In the genomic region with DNA sequence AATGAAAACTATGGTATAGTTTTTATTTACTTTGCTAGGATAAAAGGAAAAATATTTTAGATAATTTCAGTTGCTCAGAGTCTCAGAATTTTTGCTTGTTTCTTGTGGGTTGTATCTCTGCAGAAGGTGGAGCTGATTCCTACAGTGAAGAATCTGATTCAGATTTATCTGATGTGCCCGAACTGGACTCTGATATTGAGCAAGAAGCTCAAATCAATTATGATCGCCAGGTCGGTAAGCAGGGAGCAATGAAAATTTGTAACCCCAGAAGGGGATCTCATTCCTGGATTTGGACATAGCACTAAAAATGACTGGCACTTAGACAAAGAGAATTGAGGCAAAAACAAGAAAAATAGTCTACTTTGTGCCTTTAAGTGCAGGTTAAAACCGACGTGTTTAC, we compare ENCODE assay signal across 38 cellular contexts.
"Had no signal": no experiment of that assay in that cellular context is flagged by ENCODE, and none has a peak within 500 bp of the region (broad histone marks: within the 10 kb centered on the region; RNA-seq: fewer than 3 reads in every experiment).

No MANE protein-coding gene starts in this region.

- H3K27me3 Mint-ChIP-seq: activated B cell treated with CpG ODN at 0.5 μM for 24 hours; activated CD4-positive, alpha-beta memory T cell treated with anti-CD3 and anti-CD28 coated beads for 36 hours; activated CD4-positive, alpha-beta T cell treated with anti-CD3 and anti-CD28 coated beads, Interleukin-2, amount 10 ng/mL, durations not matched to agents 24 days and 14 days; activated CD8-positive, alpha-beta T cell treated with anti-CD3 and anti-CD28 coated beads for 36 hours; activated naive CD8-positive, alpha-beta T cell; activated naive CD8-positive, alpha-beta T cell treated with anti-CD3 and anti-CD28 coated beads, Interleukin-2, amount 10 ng/mL, durations not matched to agents 7 days and 5 days; activated naive CD8-positive, alpha-beta T cell treated with anti-CD3 and anti-CD28 coated beads, Interleukin-2, amount 50 U/mL, for 24 hours; activated T-helper 17 cell treated with anti-CD3 and anti-CD28 coated beads, Interleukin-2, amount 50 U/mL, for 72 hours; brain; central memory CD8-positive, alpha-beta T cell had no signal

- DNase-seq: activated B cell treated with CpG ODN at 0.5 μM for 24 hours; activated CD4-positive, alpha-beta memory T cell treated with anti-CD3 and anti-CD28 coated beads for 36 hours; activated CD4-positive, alpha-beta T cell treated with anti-CD3 and anti-CD28 coated beads for 4 hours; activated CD4-positive, alpha-beta T cell treated with anti-CD3 and anti-CD28 coated beads, Interleukin-2, amount 10 ng/mL, durations not matched to agents 24 days and 14 days; activated CD4-positive, alpha-beta T cell treated with anti-CD3 and anti-CD28 coated beads, Interleukin-2, amount 50 U/mL, for 1 hour; activated CD4-positive, alpha-beta T cell treated with anti-CD3 and anti-CD28 coated beads, Interleukin-2, amount 50 U/mL, for 4 hours; activated CD4-positive, CD25-positive, alpha-beta regulatory T cell treated with anti-CD3 and anti-CD28 coated beads, Interleukin-2, amount 50 U/mL, for 72 hours; activated CD8-positive, alpha-beta memory T cell treated with anti-CD3 and anti-CD28 coated beads, Interleukin-2, amount 50 U/mL, for 4 hours; activated CD8-positive, alpha-beta T cell treated with anti-CD3 and anti-CD28 coated beads for 36 hours; activated effector memory CD4-positive, alpha-beta T cell treated with anti-CD3 and anti-CD28 coated beads, Interleukin-2, amount 50 U/mL, for 16 hours; activated gamma-delta T cell treated with Interleukin-2 at 50 U/mL for 16 hours; activated naive CD4-positive, alpha-beta T cell; activated naive CD4-positive, alpha-beta T cell treated with anti-CD3 and anti-CD28 coated beads for 36 hours; activated naive CD4-positive, alpha-beta T cell treated with anti-CD3 and anti-CD28 coated beads, Interleukin-2, amount 50 U/mL, for 16 hours; activated naive CD8-positive, alpha-beta T cell treated with anti-CD3 and anti-CD28 coated beads, Interleukin-2, amount 10 ng/mL, durations not matched to agents 7 days and 5 days; activated naive CD8-positive, alpha-beta T cell treated with anti-CD3 and anti-CD28 coated beads, Interleukin-2, amount 50 U/mL, for 24 hours; activated T-cell treated with anti-CD3 and anti-CD28 coated beads for 4 hours; activated T-cell treated with anti-CD3 and anti-CD28 coated beads, Interleukin-2, amount 50 U/mL, for 1 hour; activated T-cell treated with anti-CD3 and anti-CD28 coated beads, Interleukin-2, amount 50 U/mL, for 4 hours; activated T-cell treated with anti-CD3 and anti-CD28 coated beads, Interleukin-2, amount 50 U/mL, for 72 hours; amygdala; anterior cingulate cortex; caudate nucleus; T-helper 1 cell; T-helper 2 cell; T-helper 9 cell had no signal

- H3K9me3 Mint-ChIP-seq: activated B cell treated with CpG ODN at 0.5 μM for 24 hours; activated CD8-positive, alpha-beta T cell treated with anti-CD3 and anti-CD28 coated beads for 36 hours; activated naive CD8-positive, alpha-beta T cell treated with anti-CD3 and anti-CD28 coated beads, Interleukin-2, amount 50 U/mL, for 24 hours; activated T-helper 1 cell treated with anti-CD3 and anti-CD28 coated beads, Interleukin-12 subunit alpha, Interleukin-12 subunit beta, Interleukin-2, Interleukin-4 antibody, amounts not matched to agents 30 ng/mL and 10 ng/mL and 1 ng/mL, durations not matched to agents 14 hours and 24 hours and 36 hours; activated T-helper 17 cell treated with anti-CD3 and anti-CD28 coated beads, Interleukin-2, amount 50 U/mL, for 72 hours; central memory CD8-positive, alpha-beta T cell; T-helper 1 cell treated with Interleukin-12 subunit alpha and Interleukin-12 subunit beta and Interleukin-4 antibody, amounts not matched to agents 30 μg/mL and 1 μg/mL, for 36 hours; T-helper 2 cell treated with Interferon-gamma antibody and Interleukin-4, amounts not matched to agents 5 μg/mL and 100 μg/mL, for 36 hours had no signal

- H3K36me3 ChIP-seq: ascending aorta, cardiac muscle cell had no signal

- H3K27ac ChIP-seq: ascending aorta, cardiac muscle cell, VCaP had no signal

- H3K4me1 ChIP-seq: ascending aorta had no signal

- H3K4me3 Mint-ChIP-seq: activated B cell treated with CpG ODN at 0.5 μM for 24 hours; activated CD4-positive, alpha-beta memory T cell treated with anti-CD3 and anti-CD28 coated beads for 36 hours; activated CD4-positive, alpha-beta T cell treated with anti-CD3 and anti-CD28 coated beads, Interleukin-2, amount 10 ng/mL, durations not matched to agents 24 days and 14 days; activated CD8-positive, alpha-beta T cell treated with anti-CD3 and anti-CD28 coated beads for 36 hours; activated naive CD4-positive, alpha-beta T cell treated with anti-CD3 and anti-CD28 coated beads for 36 hours; activated naive CD8-positive, alpha-beta T cell; activated naive CD8-positive, alpha-beta T cell treated with anti-CD3 and anti-CD28 coated beads, Interleukin-2, amount 10 ng/mL, durations not matched to agents 7 days and 5 days; activated naive CD8-positive, alpha-beta T cell treated with anti-CD3 and anti-CD28 coated beads, Interleukin-2, amount 50 U/mL, for 24 hours; activated T-cell treated with anti-CD3 and anti-CD28 coated beads, Interleukin-2, amount 50 U/mL, for 4 hours; activated T-cell treated with anti-CD3 and anti-CD28 coated beads, Interleukin-2, amount 50 U/mL, for 72 hours; activated T-helper 1 cell treated with anti-CD3 and anti-CD28 coated beads, Interleukin-12 subunit alpha, Interleukin-12 subunit beta, Interleukin-2, Interleukin-4 antibody, amounts not matched to agents 30 ng/mL and 10 ng/mL and 1 ng/mL, durations not matched to agents 14 hours and 24 hours and 36 hours; activated T-helper 17 cell treated with anti-CD3 and anti-CD28 coated beads, Interleukin-2, amount 50 U/mL, for 72 hours; brain; central memory CD8-positive, alpha-beta T cell; T-helper 1 cell treated with Interleukin-12 subunit alpha and Interleukin-12 subunit beta and Interleukin-4 antibody, amounts not matched to agents 30 μg/mL and 1 μg/mL, for 36 hours; T-helper 2 cell treated with Interferon-gamma antibody and Interleukin-4, amounts not matched to agents 5 μg/mL and 100 μg/mL, for 36 hours had no signal

- ATAC-seq: activated CD8-positive, alpha-beta T cell treated with anti-CD3 and anti-CD28 coated beads for 36 hours; activated naive CD8-positive, alpha-beta T cell treated with anti-CD3 and anti-CD28 coated beads, Interleukin-2, amount 50 U/mL, for 24 hours; activated T-cell treated with anti-CD3 and anti-CD28 coated beads, Interleukin-2, amount 50 U/mL, for 4 hours; activated T-cell treated with anti-CD3 and anti-CD28 coated beads, Interleukin-2, amount 50 U/mL, for 72 hours; activated T-helper 17 cell treated with anti-CD3 and anti-CD28 coated beads, Interleukin-2, amount 50 U/mL, for 72 hours had no signal

- H3K4me1 Mint-ChIP-seq: activated T-helper 17 cell treated with anti-CD3 and anti-CD28 coated beads, Interleukin-2, amount 50 U/mL, for 72 hours had no signal

- FAIRE-seq: bronchial epithelial cell, TTC549 had no signal

- H3K9me3 ChIP-seq: ascending aorta had no signal

- H3K36me3 Mint-ChIP-seq: activated naive CD8-positive, alpha-beta T cell treated with anti-CD3 and anti-CD28 coated beads, Interleukin-2, amount 10 ng/mL, durations not matched to agents 7 days and 5 days had no signal

- H3K27me3 ChIP-seq: ascending aorta, cardiac muscle cell had no signal

- H3K27ac Mint-ChIP-seq: activated B cell treated with CpG ODN at 0.5 μM for 24 hours; activated CD4-positive, alpha-beta memory T cell treated with anti-CD3 and anti-CD28 coated beads for 36 hours; activated CD4-positive, alpha-beta T cell treated with anti-CD3 and anti-CD28 coated beads, Interleukin-2, amount 10 ng/mL, durations not matched to agents 24 days and 14 days; activated CD8-positive, alpha-beta T cell treated with anti-CD3 and anti-CD28 coated beads for 36 hours; activated naive CD4-positive, alpha-beta T cell treated with anti-CD3 and anti-CD28 coated beads for 36 hours; activated naive CD8-positive, alpha-beta T cell; activated naive CD8-positive, alpha-beta T cell treated with anti-CD3 and anti-CD28 coated beads, Interleukin-2, amount 10 ng/mL, durations not matched to agents 7 days and 5 days; activated naive CD8-positive, alpha-beta T cell treated with anti-CD3 and anti-CD28 coated beads, Interleukin-2, amount 50 U/mL, for 24 hours; activated T-cell treated with anti-CD3 and anti-CD28 coated beads, Interleukin-2, amount 50 U/mL, for 72 hours; activated T-helper 1 cell treated with anti-CD3 and anti-CD28 coated beads, Interleukin-12 subunit alpha, Interleukin-12 subunit beta, Interleukin-2, Interleukin-4 antibody, amounts not matched to agents 30 ng/mL and 10 ng/mL and 1 ng/mL, durations not matched to agents 14 hours and 24 hours and 36 hours; activated T-helper 17 cell treated with anti-CD3 and anti-CD28 coated beads, Interleukin-2, amount 50 U/mL, for 72 hours; brain; T-helper 1 cell treated with Interleukin-12 subunit alpha and Interleukin-12 subunit beta and Interleukin-4 antibody, amounts not matched to agents 30 μg/mL and 1 μg/mL, for 36 hours; T-helper 2 cell treated with Interferon-gamma antibody and Interleukin-4, amounts not matched to agents 5 μg/mL and 100 μg/mL, for 36 hours had no signal

- H3K4me3 ChIP-seq: ascending aorta, cardiac muscle cell had no signal
